8 cellular contexts compared by ENCODE assay signal in genomic region chr14:102592969-102593840, GRCh38. TPM values are rescaled to one million over a fixed set of nuclear protein-coding genes. Genes with fewer than 3 reads are reported as not detected.
DNase-seq lines count a peak whose midpoint lies in the region; ATAC-seq and TF ChIP-seq lines count a peak whose summit lies in the region.

No MANE protein-coding gene starts in this region.

- H3K36me3 Mint-ChIP-seq in activated naive CD4-positive, alpha-beta T cell treated with anti-CD3 and anti-CD28 coated beads, Interleukin-2, amount 10 ng/mL, durations not matched to agents 7 days and 5 days: peaks cover 10% of the 10 kb centered on the region

- peak overlapping the region; percentile 6 for H4K91ac ChIP-seq in trophoblast cell (ENCODE audit: low read depth, low read length)

- H3K27me3 ChIP-seq in trophoblast cell (ENCODE audit: insufficient read depth, low read length) (no peaks in the 10 kb centered on the region), upper lobe of left lung (no peaks in the 10 kb centered on the region)

- peaks cover 35% of the 10 kb centered on the region for H3K79me1 ChIP-seq in trophoblast cell (ENCODE audit: low read length)

- peak overlapping the region; percentile 80 for H3K18ac ChIP-seq in trophoblast cell (ENCODE audit: low read length)

- DNase-seq in NCI-H748 (lab: John Stamatoyannopoulos, UW; ENCODE audit: unreplicated experiment) (peak; percentile 71), NCI-H748 treated with DMSO at 0.1 percent for 48 hours (lab: John Stamatoyannopoulos, UW) (no peak), RPMI7951 (ENCODE audit: low read depth) (peak; percentile 37), Right ventricle myocardium superior (peak; percentile 72), trophoblast cell (peak in 1 of 2 donors; percentile 53), upper lobe of left lung (peak; percentile 38 to 93)
- peak; percentile 72 for DNase-seq in activated naive CD4-positive, alpha-beta T cell treated with anti-CD3 and anti-CD28 coated beads, Interleukin-2, amount 10 ng/mL, durations not matched to agents 7 days and 5 days

- H2AFZ ChIP-seq in trophoblast cell (ENCODE audit: insufficient read depth, low read length, poor library complexity): no peak overlapping the region

- no peak overlapping the region for H2BK120ac ChIP-seq in trophoblast cell (ENCODE audit: insufficient read depth, low read length, poor library complexity)

- ATAC-seq in HG03025 (IDR thresholded peaks at IDR 0.05; ENCODE audit: low FRiP score, unreplicated experiment): peak; percentile 16
- ATAC-seq in Right ventricle myocardium superior (ENCODE audit: poor library complexity): peak; percentile 3
- ATAC-seq in upper lobe of left lung (ENCODE audit: low FRiP score in 2 of 2): peak in 1 of 2 donors; percentile 11

- peak overlapping the region; percentile 92 for H3K14ac ChIP-seq in trophoblast cell (ENCODE audit: low read length)

- H3K27ac ChIP-seq in trophoblast cell (ENCODE audit: low read depth, low read length) (peak overlapping the region; percentile 94), upper lobe of left lung (peak overlapping the region; percentile 95 to 100 (median 99))

- H3K4me1 ChIP-seq in trophoblast cell (ENCODE audit: control insufficient read depth in 1 of 2, insufficient read depth in 2 of 2, low read length in 2 of 2) (peaks cover 15 to 20% of the 10 kb centered on the region in 2 experiments), upper lobe of left lung (peaks cover 11 to 29% (median 17%) of the 10 kb centered on the region in 4 donors)

- H3K27me3 Mint-ChIP-seq in activated naive CD4-positive, alpha-beta T cell treated with anti-CD3 and anti-CD28 coated beads, Interleukin-2, amount 10 ng/mL, durations not matched to agents 7 days and 5 days: peaks cover 16% of the 10 kb centered on the region

- peaks cover 39% of the 10 kb centered on the region for H3K79me2 ChIP-seq in trophoblast cell (ENCODE audit: control insufficient read depth, insufficient read depth, low read length, poor library complexity)

- peak overlapping the region; percentile 76 for H3K9ac ChIP-seq in trophoblast cell (ENCODE audit: low read length)

- peak in 1 of 4 donors; percentile 19 for TF ChIP-seq POLR2A in upper lobe of left lung (IDR thresholded peaks at IDR 0.05)

- H2BK12ac ChIP-seq in trophoblast cell (ENCODE audit: low read length): no peak overlapping the region

- CTCF ChIA-PET in activated naive CD4-positive, alpha-beta T cell treated with anti-CD3 and anti-CD28 coated beads, Interleukin-2, amount 10 ng/mL, durations not matched to agents 7 days and 5 days (lab: Charles Lee): interaction anchor here (0.7 to 2.3 kb wide), 5 partner anchors 11 to 77 kb away, joined by 3 to 16 read pairs (median 4); no protein-coding TSS in a partner anchor

- WGBS in trophoblast cell (ENCODE audit: extremely low coverage, insufficient coverage, insufficient read length): no CpG with 5 or more reads among the region's 95 CpGs
- WGBS in upper lobe of left lung, 2 donors: 1 to 2% methylated on average over 18 to 36 of the region's 95 CpGs

- no peak overlapping the region for H2AK5ac ChIP-seq in trophoblast cell (ENCODE audit: low read length)

- intact Hi-C loops in Right ventricle myocardium superior (cut with DNase I): loop anchor here (2.0 kb wide), 1 partner anchor 68 kb away; no protein-coding TSS in a partner anchor

- no peaks in the 10 kb centered on the region for H3K9me3 Mint-ChIP-seq in activated naive CD4-positive, alpha-beta T cell treated with anti-CD3 and anti-CD28 coated beads, Interleukin-2, amount 10 ng/mL, durations not matched to agents 7 days and 5 days

- H3K23ac ChIP-seq in trophoblast cell (ENCODE audit: low read length): no peak overlapping the region

- peak overlapping the region; percentile 76 for H3K27ac Mint-ChIP-seq in activated naive CD4-positive, alpha-beta T cell treated with anti-CD3 and anti-CD28 coated beads, Interleukin-2, amount 10 ng/mL, durations not matched to agents 7 days and 5 days

- peak; percentile 31 to 85 (median 65) for TF ChIP-seq CTCF in upper lobe of left lung (IDR thresholded peaks at IDR 0.05)

- H3K4me3 ChIP-seq in trophoblast cell (ENCODE audit: low read depth, low read length): peak overlapping the region; percentile 98
- peak overlapping the region; percentile 71 to 98 (median 83) for H3K4me3 ChIP-seq in upper lobe of left lung

- TF ChIP-seq EP300 in upper lobe of left lung (IDR thresholded peaks at IDR 0.05): no peak

- no peaks in the 10 kb centered on the region for H3K9me3 ChIP-seq in trophoblast cell (ENCODE audit: insufficient read depth, low read depth, low read length)
- no peaks in the 10 kb centered on the region for H3K9me3 ChIP-seq in upper lobe of left lung

- no peak overlapping the region for H4K12ac ChIP-seq in trophoblast cell (ENCODE audit: low read depth, low read length)

- H2BK5ac ChIP-seq in trophoblast cell (ENCODE audit: low read depth, low read length, poor library complexity): peak overlapping the region; percentile 45

- H4K8ac ChIP-seq in trophoblast cell (ENCODE audit: low read depth, low read length): no peak overlapping the region

- peak overlapping the region; percentile 91 for H3K4me3 Mint-ChIP-seq in activated naive CD4-positive, alpha-beta T cell treated with anti-CD3 and anti-CD28 coated beads, Interleukin-2, amount 10 ng/mL, durations not matched to agents 7 days and 5 days

- H3K36me3 ChIP-seq in trophoblast cell (ENCODE audit: control insufficient read depth in 1 of 2, insufficient read depth in 2 of 2, low read length in 2 of 2): peaks cover 8 to 20% of the 10 kb centered on the region in 2 experiments
- no peaks in the 10 kb centered on the region for H3K36me3 ChIP-seq in upper lobe of left lung

- peak overlapping the region; percentile 88 for H3K4ac ChIP-seq in trophoblast cell (ENCODE audit: low read depth, low read length)

- H3K4me1 Mint-ChIP-seq in activated naive CD4-positive, alpha-beta T cell treated with anti-CD3 and anti-CD28 coated beads, Interleukin-2, amount 10 ng/mL, durations not matched to agents 7 days and 5 days: peaks cover 36% of the 10 kb centered on the region

- H3K4me2 ChIP-seq in trophoblast cell (ENCODE audit: low read length): peak overlapping the region; percentile 53

RNA-seq across cellular contexts. Expression of gene RCOR1, which starts 0.8 kb away (rescaled TPM):
- total RNA-seq in RPMI7951 (2014; rRNA removed; shearing (Covaris generic)): 10.7 and 12.1 TPM in 2 replicates
- total RNA-seq in Right ventricle myocardium superior (10.8 TPM), upper lobe of left lung (10 to 100 TPM; 19.8 to 58.7 (median 34.3) TPM)
- 39.7 and 41.7 TPM in 2 replicates for polyA plus RNA-seq in trophoblast cell (2013)
